Comparison of ENCODE assay signal across 13 cellular contexts in the genomic region with DNA sequence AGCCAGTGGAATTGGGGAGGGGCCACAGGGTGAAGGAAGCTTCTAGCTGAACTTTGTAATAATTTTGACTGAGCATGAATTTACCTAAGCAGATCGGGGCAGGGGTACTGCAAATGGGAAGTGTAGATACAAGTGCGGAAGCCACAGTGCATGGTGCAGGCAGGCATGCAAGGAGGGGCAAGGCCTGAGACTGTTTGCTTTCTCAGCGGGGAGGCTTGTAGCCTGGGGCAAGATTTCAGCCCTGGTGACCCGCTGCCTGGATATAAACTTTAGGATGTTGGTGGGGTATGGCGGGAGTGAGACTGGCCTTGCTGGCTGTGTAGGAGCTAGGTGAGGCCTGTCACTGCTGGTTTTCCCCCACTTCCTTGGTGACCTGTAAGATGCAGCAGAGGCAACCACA.
"Had no signal": no experiment of that assay in that cellular context is flagged by ENCODE, and none has a peak within 500 bp of the region (broad histone marks: within the 10 kb centered on the region; RNA-seq: fewer than 3 reads in every experiment).

No MANE protein-coding gene starts in this region.

- H3K27ac ChIP-seq: hepatocyte, spleen, tibial artery, upper lobe of left lung, uterus had no signal

- H3K27me3 ChIP-seq: hepatocyte, spleen, tibial artery, upper lobe of left lung, uterus had no signal

- H3K4me3 ChIP-seq: hepatocyte, spleen, tibial artery, upper lobe of left lung, uterus had no signal

- H3K4me1 ChIP-seq: spleen, tibial artery, upper lobe of left lung, uterus had no signal

- H3K9me3 ChIP-seq: tibial artery, upper lobe of left lung, uterus had no signal

- DNase-seq: effector CD4-positive, alpha-beta T cell; foreskin melanocyte; head of caudate nucleus; kidney glomerular epithelial cell; natural killer cell; spleen; stimulated activated CD4-positive, alpha-beta T cell treated with anti-CD3 and anti-CD28 coated beads, Interleukin-15, amount 100 ng/mL, for 24 hours; stimulated activated CD4-positive, alpha-beta T cell treated with anti-CD3 and anti-CD28 coated beads, Interleukin-1b, Interleukin-23, amount 100 ng/mL, for 48 hours; stimulated activated CD4-positive, alpha-beta T cell treated with anti-CD3 and anti-CD28 coated beads, Interleukin-4, amount 100 ng/mL, for 24 hours; tibial artery; upper lobe of left lung; uterus had no signal

- H3K36me3 ChIP-seq: spleen, tibial artery, upper lobe of left lung, uterus had no signal
